Comparison of ENCODE assay signal across 18 cellular contexts in genomic region chr19:31525610-31526147, GRCh38.
DNase-seq lines count a peak whose midpoint lies in the region; ATAC-seq, FAIRE-seq and TF ChIP-seq lines count a peak whose summit lies in the region.
"Had no signal": no experiment of that assay in that cellular context is flagged by ENCODE, and none has a peak within 500 bp of the region (broad histone marks: within the 10 kb centered on the region; RNA-seq: fewer than 3 reads in every experiment).

No MANE protein-coding gene starts in this region.

- H3K27ac ChIP-seq in HepG2 (ENCODE audit: extremely low read length, insufficient read depth, low read length) (no peak overlapping the region), right lobe of liver (no peak overlapping the region), K562 (ENCODE audit: extremely low read depth, low read depth, low read length) (no peak overlapping the region), kidney (ENCODE audit: low read depth in 2 of 2, low read length in 2 of 2) (no peak overlapping the region)
- H3K27ac ChIP-seq: 22Rv1; BLaER1 treated with 17β-estradiol and CSF1 and Interleukin-3, amounts not matched to agents 10 nM and 100 nM had no signal

- TF ChIP-seq EP300 in HepG2 (IDR thresholded peaks at IDR 0.05; ENCODE audit: low read depth in 2 of 2, low read length in 2 of 2) (no peak), HepG2 (CRISPR knock-in tag; IDR thresholded peaks at IDR 0.05; ENCODE audit: borderline replicate concordance) (no peak), K562 (IDR thresholded peaks at IDR 0.05; ENCODE audit: low read length) (no peak)

- no peaks in the 10 kb centered on the region for H3K9me1 ChIP-seq in K562 (ENCODE audit: control insufficient read depth, insufficient read depth, low read length)

- H3K4me2 ChIP-seq in HepG2 (ENCODE audit: low read depth, low read length) (no peak overlapping the region), K562 (ENCODE audit: insufficient read depth, low read length) (no peak overlapping the region)
- H3K4me2 ChIP-seq: BLaER1 treated with 17β-estradiol and CSF1 and Interleukin-3, amounts not matched to agents 10 nM and 100 nM had no signal

- POLR2A ChIA-PET in HepG2 (lab: Yijun Ruan, JAX) = no interaction called here
- POLR2A ChIA-PET in K562 (lab: Yijun Ruan, JAX) = interaction anchor here (1.2 kb wide), 1 partner anchor 8 kb away, joined by 3 read pairs; no protein-coding TSS in a partner anchor

- TF ChIP-seq CTCF in HepG2 (CRISPR knock-in tag; IDR thresholded peaks at IDR 0.05) (no peak), right lobe of liver (IDR thresholded peaks at IDR 0.05) (no peak), K562 (IDR thresholded peaks at IDR 0.05 in 2 of 3, conservative IDR thresholded peaks at IDR 0.05 in 1 of 3; ENCODE audit: insufficient read depth in 2 of 3, low read depth in 1 of 3, low read length in 3 of 3) (no peak), kidney (IDR thresholded peaks at IDR 0.05; ENCODE audit: borderline replicate concordance, extremely low read depth, insufficient read depth) (no peak)

- BruUV-seq in HepG2 (replicated peaks; lab: Mats Ljungman, UMichigan) (no TSS peak), K562 (replicated peaks; lab: Mats Ljungman, UMichigan) (no TSS peak)

- H3K79me2 ChIP-seq in HepG2 (ENCODE audit: insufficient read depth, low read length) (no peaks in the 10 kb centered on the region), K562 (ENCODE audit: control insufficient read depth, insufficient read depth, low read length) (no peaks in the 10 kb centered on the region)

- ATAC-seq in HepG2 (no peak), right lobe of liver (no peak), K562 (no peak)
- ATAC-seq: CD8-positive, alpha-beta T cell had no signal

- FAIRE-seq in HepG2 (lab: Jason Lieb, UNC) = no peak
- no peak for FAIRE-seq in K562 (lab: Jason Lieb, UNC)
- peak; percentile 88 for FAIRE-seq in kidney (lab: Jason Lieb, UNC)
- FAIRE-seq in GM12892 (lab: Jason Lieb, UNC) = no peak
- FAIRE-seq: GM19239, H1 had no signal

- DNase-seq in HepG2 (ENCODE audit: low spot score) (no peak), right lobe of liver (no peak), K562 (ENCODE audit: extremely low read depth in 1 of 4, low spot score in 3 of 4) (no peak), kidney (no peak), GM12892 (ENCODE audit: insufficient read length) (no peak), NCI-H345 treated with DMSO at 0.1 percent for 48 hours (lab: John Stamatoyannopoulos, UW; ENCODE audit: unreplicated experiment) (no peak), GF-D8 (lab: John Stamatoyannopoulos, UW) (no peak)
- DNase-seq: Calu3; CD8-positive, alpha-beta T cell; DMS53; DND-41; EL; H9; KBM-7 had no signal

- H3K4me1 ChIP-seq in HepG2 (ENCODE audit: insufficient read depth, low read length) = no peaks in the 10 kb centered on the region
- no peaks in the 10 kb centered on the region for H3K4me1 ChIP-seq in right lobe of liver
- no peaks in the 10 kb centered on the region for H3K4me1 ChIP-seq in K562 (replicated peaks in 1 of 2; ENCODE audit: control insufficient read depth in 2 of 2, insufficient read depth in 2 of 2, low read length in 2 of 2)
- H3K4me1 ChIP-seq in kidney (ENCODE audit: control insufficient read depth in 1 of 2, insufficient read depth in 1 of 2, low read depth in 1 of 2, low read length in 2 of 2) = no peaks in the 10 kb centered on the region
- H3K4me1 ChIP-seq: BLaER1 treated with 17β-estradiol and CSF1 and Interleukin-3, amounts not matched to agents 10 nM and 100 nM had no signal

- H3K27me3 ChIP-seq in HepG2 (ENCODE audit: control insufficient read depth in 1 of 2, insufficient read depth in 2 of 2, low read length in 2 of 2) = no peaks in the 10 kb centered on the region; a peak in 1 of 5 replicates
- H3K27me3 ChIP-seq in right lobe of liver = no peaks in the 10 kb centered on the region
- no peaks in the 10 kb centered on the region for H3K27me3 ChIP-seq in K562 (ENCODE audit: control insufficient read depth in 2 of 2, insufficient read depth in 2 of 2, low read length in 2 of 2)
- H3K27me3 ChIP-seq: BLaER1 treated with 17β-estradiol and CSF1 and Interleukin-3, amounts not matched to agents 10 nM and 100 nM had no signal

- H3K9ac ChIP-seq in HepG2 (ENCODE audit: insufficient read depth, low read depth, low read length) (no peak overlapping the region), K562 (ENCODE audit: insufficient read depth in 1 of 2, low read depth in 2 of 2, low read length in 2 of 2) (no peak overlapping the region), kidney (ENCODE audit: low read length in 2 of 2) (no peak overlapping the region)
- H3K9ac ChIP-seq: BLaER1 treated with 17β-estradiol and CSF1 and Interleukin-3, amounts not matched to agents 10 nM and 100 nM had no signal

- H4K20me1 ChIP-seq in HepG2 (ENCODE audit: insufficient read depth, low read length) = no peaks in the 10 kb centered on the region
- no peaks in the 10 kb centered on the region for H4K20me1 ChIP-seq in K562 (replicated peaks; ENCODE audit: control insufficient read depth, insufficient read depth, low read length)
- H4K20me1 ChIP-seq: BLaER1 treated with 17β-estradiol and CSF1 and Interleukin-3, amounts not matched to agents 10 nM and 100 nM had no signal

- H2AFZ ChIP-seq in HepG2 (ENCODE audit: low read length) (no peak overlapping the region), K562 (ENCODE audit: low read depth, low read length) (no peak overlapping the region)

- H3K4me3 ChIP-seq in HepG2 (replicated peaks in 1 of 3; ENCODE audit: insufficient read depth in 1 of 3, low read depth in 2 of 3, low read length in 3 of 3) = no peak overlapping the region
- no peak overlapping the region for H3K4me3 ChIP-seq in right lobe of liver
- no peak overlapping the region for H3K4me3 ChIP-seq in K562
- no peak overlapping the region for H3K4me3 ChIP-seq in kidney (ENCODE audit: low read length in 2 of 2)
- H3K4me3 ChIP-seq: BLaER1 treated with 17β-estradiol and CSF1 and Interleukin-3, amounts not matched to agents 10 nM and 100 nM had no signal

- 2% methylated on average over 4 of the region's 4 CpGs for WGBS in HepG2 (ENCODE audit: low lambda C conversion rate)
- 57% methylated on average over 4 of the region's 4 CpGs for WGBS in right lobe of liver (ENCODE audit: insufficient coverage, low coverage, low lambda C conversion rate, missing lambda C conversion rate)
- 4% methylated on average over 4 of the region's 4 CpGs for WGBS in K562 (ENCODE audit: insufficient coverage, low coverage, missing lambda C conversion rate)

- peaks cover 61% of the 10 kb centered on the region for H3K9me3 ChIP-seq in HepG2 (ENCODE audit: low read length)
- peaks cover 0 to 4% (median 0%) of the 10 kb centered on the region in 4 donors for H3K9me3 ChIP-seq in right lobe of liver
- H3K9me3 ChIP-seq in K562 (replicated peaks; ENCODE audit: control insufficient read depth, insufficient read depth, low read depth, low read length) = no peaks in the 10 kb centered on the region
- H3K9me3 ChIP-seq in kidney (ENCODE audit: control insufficient read depth in 1 of 2, low read length in 2 of 2) = peaks cover 14 to 16% of the 10 kb centered on the region in 2 donors

- intact Hi-C loops in HepG2 (cut with micrococcal nuclease; ENCODE audit: unreplicated experiment) (no loop called here), right lobe of liver (cut with DNase I) (no loop called here), K562 (cut with micrococcal nuclease) (no loop called here), kidney (cut with DNase I) (no loop called here)

- in situ Hi-C loops in HepG2 (cut with HindIII; ENCODE audit: extremely low pct_ligation_motif_present, low pct_unique_long_range_greater_than_20kb) (no loop called here), K562 (cut with MboI) (no loop called here)

- H3K36me3 ChIP-seq in HepG2 (replicated peaks in 1 of 2; ENCODE audit: control insufficient read depth in 1 of 2, insufficient read depth in 2 of 2, low read length in 2 of 2) = no peaks in the 10 kb centered on the region
- no peaks in the 10 kb centered on the region for H3K36me3 ChIP-seq in right lobe of liver
- H3K36me3 ChIP-seq in K562 (ENCODE audit: control insufficient read depth, insufficient read depth, low read length) = no peaks in the 10 kb centered on the region
- H3K36me3 ChIP-seq in kidney (ENCODE audit: control insufficient read depth in 1 of 2, insufficient read depth in 2 of 2, low read length in 2 of 2) = no peaks in the 10 kb centered on the region
- H3K36me3 ChIP-seq: BLaER1 treated with 17β-estradiol and CSF1 and Interleukin-3, amounts not matched to agents 10 nM and 100 nM had no signal

- no peak for TF ChIP-seq RAD21 in HepG2 (CRISPR knock-in tag; IDR thresholded peaks at IDR 0.05)
- TF ChIP-seq RAD21 in K562 (CRISPR knock-in tag; conservative IDR thresholded peaks at IDR 0.05 in 1 of 2, IDR thresholded peaks at IDR 0.05 in 1 of 2) = no peak

- TF ChIP-seq POLR2A in HepG2 (IDR thresholded peaks at IDR 0.05; ENCODE audit: insufficient read depth in 1 of 2, low read depth in 2 of 2, low read length in 2 of 2) = no peak
- TF ChIP-seq POLR2A in right lobe of liver (IDR thresholded peaks at IDR 0.05) = no peak
- no peak for TF ChIP-seq POLR2A in K562 (conservative IDR thresholded peaks at IDR 0.05)
- TF ChIP-seq POLR2A in GM12892 (IDR thresholded peaks at IDR 0.05; ENCODE audit: low read depth, low read length) = no peak

- CTCF ChIA-PET in HepG2 (lab: Yijun Ruan, JAX; ENCODE audit: low intra/inter-chr PET ratio, low total read pairs) (no interaction called here), K562 (lab: Yijun Ruan, JAX; ENCODE audit: low intra/inter-chr PET ratio) (no interaction called here)

TF ChIP-seq in HepG2, 621 proteins besides CTCF, POLR2A, EP300 and RAD21 (continues in another document):
- TF ChIP-seq MAFK (conservative IDR thresholded peaks at IDR 0.05 in 1 of 2, IDR thresholded peaks at IDR 0.05 in 1 of 2; ENCODE audit: low read length in 2 of 2) = peak; percentile 4 to 67; a peak in 2 of 4 replicates
- TF ChIP-seq MAFF (IDR thresholded peaks at IDR 0.05; ENCODE audit: low read depth, low read length) = peak; percentile 26; the same call in 1 of the 2 replicates

TF ChIP-seq in K562, 482 proteins besides CTCF, POLR2A, EP300 and RAD21 (continues in another document):
- peak; percentile 48; the same call in 1 of the 2 replicates for TF ChIP-seq ZNF316 (IDR thresholded peaks at IDR 0.05)
- TF ChIP-seq HSF4 (CRISPR knock-in tag; IDR thresholded peaks at IDR 0.05; ENCODE audit: borderline replicate concordance) = no peak
- no peak for TF ChIP-seq ZNF589 (CRISPR knock-in tag; IDR thresholded peaks at IDR 0.05; ENCODE audit: low read depth)
- TF ChIP-seq ILF3 (IDR thresholded peaks at IDR 0.05; ENCODE audit: borderline replicate concordance) = no peak

Comparison
In these comparisons a context has a peak if more than half of its experiments do, and no peak if none do; other contexts are left out.
1. Of the 241 proteins assayed by ChIP-seq in both HepG2 and K562: peak only in HepG2: MAFF and MAFK; only in K562: none; in both: none; in neither: 239.